8 cellular contexts compared by ENCODE assay signal in genomic region chr13:46181799-46182490, GRCh38. TPM values are rescaled to one million over a fixed set of nuclear protein-coding genes. Genes with fewer than 3 reads are reported as not detected.
DNase-seq lines count a peak whose midpoint lies in the region; ATAC-seq and TF ChIP-seq lines count a peak whose summit lies in the region.

LCP1 (minus strand) TSS chr13:46182177; CDS start chr13:46159662, 22,515 bp downstream.

- peak within 1 kb of the TSS; percentile 92 for H3K4me3 ChIP-seq in GM12864 (ENCODE audit: low read depth, low read length)
- peak within 1 kb of the TSS; percentile 58 for H3K4me3 ChIP-seq in HEK293 (ENCODE audit: low read depth, low read length)

- no peaks in the 10 kb centered on the region; the same call in 1 of the 2 replicates for H3K4me1 ChIP-seq in HEK293 (ENCODE audit: control insufficient read depth, insufficient read depth, low read length)

- TF ChIP-seq CTCF in GM12864 (IDR thresholded peaks at IDR 0.05; ENCODE audit: low read depth, low read length, missing control alignments) (no peak), HEK293 (tag by site-specific recombination; IDR thresholded peaks at IDR 0.05) (no peak)

- no peaks in the 10 kb centered on the region for H3K9me3 ChIP-seq in HEK293 (ENCODE audit: control insufficient read depth, insufficient read depth, low read depth, low read length)

- peaks cover 53% of the 10 kb centered on the region for H3K4me1 Mint-ChIP-seq in activated CD4-positive, alpha-beta memory T cell treated with anti-CD3 and anti-CD28 coated beads, Interleukin-2, amount 10 ng/mL, durations not matched to agents 7 days and 5 days

- H3K27ac Mint-ChIP-seq in activated CD4-positive, alpha-beta memory T cell treated with anti-CD3 and anti-CD28 coated beads, Interleukin-2, amount 10 ng/mL, durations not matched to agents 7 days and 5 days = peak within 1 kb of the TSS; percentile 99

- intact Hi-C loops in Right ventricle myocardium superior (cut with DNase I) = no loop called here

- DNase-seq in GM12864 (ENCODE audit: low read depth) (peak; percentile 97), NCI-H146 (lab: John Stamatoyannopoulos, UW) (peak; percentile 68), Right ventricle myocardium superior (no peak), cerebellar nuclear complex (lab: John Stamatoyannopoulos, UW) (no peak), NCI-H526 (lab: John Stamatoyannopoulos, UW) (no peak)
- peak; percentile 87 for DNase-seq in activated CD4-positive, alpha-beta memory T cell treated with anti-CD3 and anti-CD28 coated beads, Interleukin-2, amount 10 ng/mL, durations not matched to agents 7 days and 5 days
- DNase-seq in stimulated activated CD4-positive, alpha-beta T cell treated with anti-CD3 and anti-CD28 coated beads, Interleukin-2, amount 100 ng/mL, for 24 hours = peak; percentile 67 to 80

- peak; percentile 71 for ATAC-seq in Right ventricle myocardium superior (ENCODE audit: poor library complexity)

- H3K36me3 Mint-ChIP-seq in activated CD4-positive, alpha-beta memory T cell treated with anti-CD3 and anti-CD28 coated beads, Interleukin-2, amount 10 ng/mL, durations not matched to agents 7 days and 5 days (ENCODE audit: low read depth) = peaks cover 46% of the 10 kb centered on the region

- H3K27ac ChIP-seq in HEK293 (ENCODE audit: extremely low read depth, low read depth, low read length) = peak within 1 kb of the TSS; percentile 76

- CTCF ChIA-PET in HEK293 (lab: Yijun Ruan, JAX) = interaction anchor here (0.7 kb wide), 1 partner anchor 140 kb away, joined by 4 read pairs; no protein-coding TSS in a partner anchor
- CTCF ChIA-PET in activated CD4-positive, alpha-beta memory T cell treated with anti-CD3 and anti-CD28 coated beads, Interleukin-2, amount 10 ng/mL, durations not matched to agents 7 days and 5 days (lab: Charles Lee) = interaction anchor here (0.6 to 4.0 kb wide), 8 partner anchors 10 to 1983 kb away, joined by 3 to 34 read pairs (median 4); no protein-coding TSS in a partner anchor

- POLR2A ChIA-PET in HEK293 (lab: Yijun Ruan, JAX) = interaction anchor here (0.7 kb wide), 1 partner anchor 129 kb away, joined by 3 read pairs; no protein-coding TSS in a partner anchor
- POLR2A ChIA-PET in activated CD4-positive, alpha-beta memory T cell treated with anti-CD3 and anti-CD28 coated beads, Interleukin-2, amount 10 ng/mL, durations not matched to agents 7 days and 5 days (lab: Charles Lee) = interaction anchor here (0.8 to 14.9 kb wide), 16 partner anchors 11 to 130 kb away, joined by 3 to 552 read pairs (median 4); partner anchors contain the start of genes LRRC63 and ZC3H13

- H3K4me3 Mint-ChIP-seq in activated CD4-positive, alpha-beta memory T cell treated with anti-CD3 and anti-CD28 coated beads, Interleukin-2, amount 10 ng/mL, durations not matched to agents 7 days and 5 days = peak within 1 kb of the TSS; percentile 96

- no peaks in the 10 kb centered on the region for H3K36me3 ChIP-seq in HEK293 (ENCODE audit: control insufficient read depth in 2 of 2, insufficient read depth in 1 of 2, low read length in 2 of 2)

- H3K9me3 Mint-ChIP-seq in activated CD4-positive, alpha-beta memory T cell treated with anti-CD3 and anti-CD28 coated beads, Interleukin-2, amount 10 ng/mL, durations not matched to agents 7 days and 5 days = no peaks in the 10 kb centered on the region

- no peaks in the 10 kb centered on the region for H3K27me3 Mint-ChIP-seq in activated CD4-positive, alpha-beta memory T cell treated with anti-CD3 and anti-CD28 coated beads, Interleukin-2, amount 10 ng/mL, durations not matched to agents 7 days and 5 days

TF ChIP-seq in HEK293, 187 proteins besides CTCF, POLR2A, EP300 and RAD21 (continues in another document):
- TF ChIP-seq PRDM6 (tag by site-specific recombination; IDR thresholded peaks at IDR 0.05) (0 out of 2 replicates have a peak, but pooled peaks have one; percentile 14), ZBTB44 (tag by site-specific recombination; IDR thresholded peaks at IDR 0.05) (no peak), OVOL3 (tag by site-specific recombination; IDR thresholded peaks at IDR 0.05) (no peak), ZNF792 (tag by site-specific recombination; IDR thresholded peaks at IDR 0.05) (no peak), ZNF76 (tag by site-specific recombination; IDR thresholded peaks at IDR 0.05; ENCODE audit: borderline replicate concordance, low read depth) (peak; percentile 33; the same call in 1 of the 2 replicates), SETDB1 (IDR thresholded peaks at IDR 0.05; ENCODE audit: insufficient read length, low read length) (peak; percentile 11), PRDM1 (tag by site-specific recombination; IDR thresholded peaks at IDR 0.05) (peak; percentile 7; the same call in 1 of the 2 replicates), KLF17 (tag by site-specific recombination; IDR thresholded peaks at IDR 0.05) (no peak), ZNF362 (tag by site-specific recombination; IDR thresholded peaks at IDR 0.05) (peak; percentile 59; the same call in 1 of the 2 replicates), TCF7L2 (IDR thresholded peaks at IDR 0.05; ENCODE audit: borderline replicate concordance, low read depth, low read length) (no peak), REST (tag by site-specific recombination; IDR thresholded peaks at IDR 0.05) (peak; percentile 92), TRIM28 (IDR thresholded peaks at IDR 0.05; ENCODE audit: borderline replicate concordance, low read length) (no peak)

RNA-seq across cellular contexts. Expression of gene LCP1, which starts in this region (rescaled TPM):
- total RNA-seq in activated CD4-positive, alpha-beta memory T cell treated with anti-CD3 and anti-CD28 coated beads, Interleukin-2, amount 10 ng/mL, durations not matched to agents 7 days and 5 days = 1,000 to 10,000 TPM; 1,272 to 1,280 TPM
- total RNA-seq in Right ventricle myocardium superior = 20.5 TPM

Comparison
In these comparisons a context has a peak if more than half of its experiments do, and no peak if none do; other contexts are left out.
1. RNA of gene LCP1 (total RNA-seq): 1,272 to 1,280 TPM in activated CD4-positive, alpha-beta memory T cell treated with anti-CD3 and anti-CD28 coated beads, Interleukin-2, amount 10 ng/mL, durations not matched to agents 7 days and 5 days; 20.5 TPM in Right ventricle myocardium superior (single experiment); every median in the first group is over 10 times any median in the second.
2. DNase-seq: peak in GM12864 (single experiment), NCI-H146 (single experiment), activated CD4-positive, alpha-beta memory T cell treated with anti-CD3 and anti-CD28 coated beads, Interleukin-2, amount 10 ng/mL, durations not matched to agents 7 days and 5 days (single experiment) and stimulated activated CD4-positive, alpha-beta T cell treated with anti-CD3 and anti-CD28 coated beads, Interleukin-2, amount 100 ng/mL, for 24 hours (2 of 2); none in Right ventricle myocardium superior (single experiment), cerebellar nuclear complex (0 of 2) and NCI-H526 (0 of 2).